15 cellular contexts compared by ENCODE assay signal in genomic region chr11:112965601-112966125, GRCh38. TPM values are rescaled to one million over a fixed set of nuclear protein-coding genes. Genes with fewer than 3 reads are reported as not detected.
DNase-seq lines count a peak whose midpoint lies in the region; ATAC-seq lines count a peak whose summit lies in the region.
"Had no signal": no experiment of that assay in that cellular context is flagged by ENCODE, and none has a peak within 500 bp of the region (broad histone marks: within the 10 kb centered on the region; RNA-seq: fewer than 3 reads in every experiment).

No MANE protein-coding gene starts in this region.

- no peak overlapping the region for H3K27ac Mint-ChIP-seq in stimulated activated memory B cell treated with anti-CD40 and anti-IgM and Interleukin-4, amounts not matched to agents 10 μg/mL and 1 μg/mL and 100 μg/mL, for 72 hours
- H3K27ac Mint-ChIP-seq: activated naive CD8-positive, alpha-beta T cell; activated T-helper 1 cell treated with anti-CD3 and anti-CD28 coated beads, Interleukin-12 subunit alpha, Interleukin-12 subunit beta, Interleukin-2, Interleukin-4 antibody, amounts not matched to agents 30 ng/mL and 10 ng/mL and 1 ng/mL, durations not matched to agents 14 hours and 24 hours and 36 hours had no signal

- H3K36me3 Mint-ChIP-seq in stimulated activated memory B cell treated with anti-CD40 and anti-IgM and Interleukin-4, amounts not matched to agents 10 μg/mL and 1 μg/mL and 100 μg/mL, for 72 hours = peaks cover 5% of the 10 kb centered on the region
- H3K36me3 Mint-ChIP-seq: activated naive CD8-positive, alpha-beta T cell had no signal

- H3K27me3 Mint-ChIP-seq in stimulated activated memory B cell treated with anti-CD40 and anti-IgM and Interleukin-4, amounts not matched to agents 10 μg/mL and 1 μg/mL and 100 μg/mL, for 72 hours = peaks cover 61% of the 10 kb centered on the region

- DNase-seq in NCI-H1436 (lab: John Stamatoyannopoulos, UW) (peak; percentile 56), NCI-H1436 treated with DMSO at 0.1 percent for 48 hours (lab: John Stamatoyannopoulos, UW) (no peak), LHCN-M2 (ENCODE audit: low read depth) (peak; percentile 64), NCI-H524 (lab: John Stamatoyannopoulos, UW) (peak; percentile 30 to 75), kidney glomerular epithelial cell (lab: John Stamatoyannopoulos, UW) (peak; percentile 9), 8988T (no peak)
- DNase-seq: activated CD4-positive, alpha-beta T cell treated with anti-CD3 and anti-CD28 coated beads for 1 hour; body of pancreas; IMR-90; mucosa of descending colon; Peyer's patch had no signal

- peaks cover 20% of the 10 kb centered on the region for H3K4me1 Mint-ChIP-seq in stimulated activated memory B cell treated with anti-CD40 and anti-IgM and Interleukin-4, amounts not matched to agents 10 μg/mL and 1 μg/mL and 100 μg/mL, for 72 hours

- H3K9me3 Mint-ChIP-seq in stimulated activated memory B cell treated with anti-CD40 and anti-IgM and Interleukin-4, amounts not matched to agents 10 μg/mL and 1 μg/mL and 100 μg/mL, for 72 hours = no peaks in the 10 kb centered on the region
- H3K9me3 Mint-ChIP-seq: activated T-helper 1 cell treated with anti-CD3 and anti-CD28 coated beads, Interleukin-12 subunit alpha, Interleukin-12 subunit beta, Interleukin-2, Interleukin-4 antibody, amounts not matched to agents 30 ng/mL and 10 ng/mL and 1 ng/mL, durations not matched to agents 14 hours and 24 hours and 36 hours had no signal

- ATAC-seq in HG03135 (IDR thresholded peaks at IDR 0.05; ENCODE audit: unreplicated experiment) = no peak
- no peak for ATAC-seq in stimulated activated memory B cell treated with anti-CD40 and anti-IgM and Interleukin-4, amounts not matched to agents 10 μg/mL and 1 μg/mL and 100 μg/mL, for 72 hours
- ATAC-seq: body of pancreas, mucosa of descending colon had no signal

- H3K4me3 Mint-ChIP-seq in stimulated activated memory B cell treated with anti-CD40 and anti-IgM and Interleukin-4, amounts not matched to agents 10 μg/mL and 1 μg/mL and 100 μg/mL, for 72 hours = no peak overlapping the region
- H3K4me3 Mint-ChIP-seq: activated naive CD8-positive, alpha-beta T cell; activated T-helper 1 cell treated with anti-CD3 and anti-CD28 coated beads, Interleukin-12 subunit alpha, Interleukin-12 subunit beta, Interleukin-2, Interleukin-4 antibody, amounts not matched to agents 30 ng/mL and 10 ng/mL and 1 ng/mL, durations not matched to agents 14 hours and 24 hours and 36 hours had no signal

RNA-seq across cellular contexts. Expression of gene NCAM1, which starts 4.4 kb away (rescaled TPM):
- total RNA-seq in LHCN-M2 (2014; rRNA removed) = 28.1 and 38.7 TPM in 2 replicates
- polyA plus RNA-seq in LHCN-M2 (2012) = 38.4 TPM
- total RNA-seq: activated T-helper 1 cell treated with anti-CD3 and anti-CD28 coated beads, Interleukin-12 subunit alpha, Interleukin-12 subunit beta, Interleukin-2, Interleukin-4 antibody, amounts not matched to agents 30 ng/mL and 10 ng/mL and 1 ng/mL, durations not matched to agents 14 hours and 24 hours and 36 hours had no signal

Comparison
In these comparisons a context has a peak if more than half of its experiments do, and no peak if none do; other contexts are left out.
1. DNase-seq: peak in NCI-H1436 (single experiment), LHCN-M2 (single experiment), NCI-H524 (2 of 2) and kidney glomerular epithelial cell (single experiment); none in NCI-H1436 treated with DMSO at 0.1 percent for 48 hours (single experiment) and 8988T (single experiment).